Comparison of ENCODE assay signal across 16 cellular contexts in the genomic region with DNA sequence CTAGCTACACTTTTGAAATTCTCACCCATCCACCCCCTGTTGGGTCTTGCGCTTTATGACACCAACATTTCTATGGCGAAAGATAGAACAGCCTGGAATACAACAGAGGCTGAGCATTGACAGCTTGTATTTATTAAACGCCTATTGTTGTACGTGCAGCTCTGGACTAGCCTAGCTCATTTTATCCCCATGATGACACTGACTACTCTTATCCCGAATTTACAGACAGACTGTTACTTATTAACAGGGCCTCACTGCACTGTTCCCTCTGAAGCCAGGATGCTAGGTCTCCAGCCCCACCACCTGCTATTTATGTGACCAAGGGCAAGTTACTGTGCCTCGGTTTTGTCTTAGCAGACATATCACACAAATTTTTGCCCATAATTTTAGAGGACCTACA. TPM values are rescaled to one million over a fixed set of nuclear protein-coding genes. Genes with fewer than 3 reads are reported as not detected.
DNase-seq lines count a peak whose midpoint lies in the region; ATAC-seq, FAIRE-seq and TF ChIP-seq lines count a peak whose summit lies in the region.
"Had no signal": no experiment of that assay in that cellular context is flagged by ENCODE, and none has a peak within 500 bp of the region (broad histone marks: within the 10 kb centered on the region; RNA-seq: fewer than 3 reads in every experiment).

No MANE protein-coding gene starts in this region.

- no peaks in the 10 kb centered on the region for H3K9me1 ChIP-seq in K562 (ENCODE audit: control insufficient read depth, insufficient read depth, low read length)

- POLR2A ChIA-PET in K562 (lab: Yijun Ruan, JAX): interaction anchor here (0.6 to 2.2 kb wide), 4 partner anchors 11 to 109 kb away, joined by 3 to 9 read pairs (median 4); no protein-coding TSS in a partner anchor

- intact Hi-C loops in K562 (cut with micrococcal nuclease): no loop called here
- intact Hi-C loops in natural killer cell (cut with micrococcal nuclease): loop anchor here (5.0 kb wide), 2 partner anchors 90 to 185 kb away; partner anchors contain the start of genes LIAS, RPL9 and WDR19
- intact Hi-C loops in ovary (cut with DNase I): loop anchor here in 1 of 4 donors (5.0 kb wide), 1 partner anchor 185 kb away; the partner anchor contains the start of gene WDR19
- intact Hi-C loops in left ventricle myocardium inferior (cut with micrococcal nuclease): no loop called here

- DNase-seq in T-helper 1 cell (no peak), HFFc6 (no peak), K562 (ENCODE audit: extremely low read depth in 1 of 4, low spot score in 3 of 4) (no peak), natural killer cell (no peak), ovary (no peak), left ventricle myocardium inferior (no peak), ecto neural progenitor cell (ENCODE audit: low spot score) (no peak)
- DNase-seq: 8988T; activated CD4-positive, alpha-beta T cell treated with anti-CD3 and anti-CD28 coated beads for 1 hour; activated effector memory CD4-positive, alpha-beta T cell treated with Interleukin-2 at 50 U/mL for 16 hours; Calu3; NCI-H1417 treated with DMSO at 0.1 percent for 48 hours; NCI-H510A had no signal

- ATAC-seq in K562 (no peak), natural killer cell (no peak)

- H3K4me1 ChIP-seq in K562 (replicated peaks in 1 of 2; ENCODE audit: control insufficient read depth in 2 of 2, insufficient read depth in 2 of 2, low read length in 2 of 2) (peaks cover 3 to 9% of the 10 kb centered on the region in 2 experiments; a peak in 3 of 5 replicates), ovary (ENCODE audit: insufficient read depth) (peaks cover 1% of the 10 kb centered on the region), left ventricle myocardium inferior (peaks cover 33% of the 10 kb centered on the region)

- H3K27ac Mint-ChIP-seq in T-helper 1 cell treated with Interleukin-12 subunit alpha and Interleukin-12 subunit beta and Interleukin-4 antibody, amounts not matched to agents 30 μg/mL and 1 μg/mL, for 36 hours: peak overlapping the region; percentile 89
- H3K27ac Mint-ChIP-seq in HFFc6 (no peak overlapping the region), natural killer cell (peak overlapping the region; percentile 89 to 97)

- no peaks in the 10 kb centered on the region for H3K27me3 ChIP-seq in K562 (ENCODE audit: control insufficient read depth in 2 of 2, insufficient read depth in 2 of 2, low read length in 2 of 2)
- H3K27me3 ChIP-seq in ovary: no peaks in the 10 kb centered on the region
- no peaks in the 10 kb centered on the region for H3K27me3 ChIP-seq in left ventricle myocardium inferior (ENCODE audit: low read depth)
- H3K27me3 ChIP-seq: neutrophil had no signal

- no peaks in the 10 kb centered on the region for H3K36me3 ChIP-seq in K562 (ENCODE audit: control insufficient read depth, insufficient read depth, low read length)
- no peaks in the 10 kb centered on the region for H3K36me3 ChIP-seq in ovary
- no peaks in the 10 kb centered on the region for H3K36me3 ChIP-seq in left ventricle myocardium inferior
- H3K36me3 ChIP-seq: neutrophil had no signal

- peaks cover 3% of the 10 kb centered on the region; the same call in 1 of the 2 replicates for H3K9me3 ChIP-seq in K562 (replicated peaks; ENCODE audit: control insufficient read depth, insufficient read depth, low read depth, low read length)
- no peaks in the 10 kb centered on the region for H3K9me3 ChIP-seq in ovary
- H3K9me3 ChIP-seq in left ventricle myocardium inferior (replicated peaks): peaks cover 5% of the 10 kb centered on the region
- H3K9me3 ChIP-seq: neutrophil had no signal

- CTCF ChIA-PET in K562 (lab: Yijun Ruan, JAX; ENCODE audit: low intra/inter-chr PET ratio): no interaction called here

- TF ChIP-seq POLR2A in K562 (conservative IDR thresholded peaks at IDR 0.05) (no peak), ovary (IDR thresholded peaks at IDR 0.05) (no peak)

- TF ChIP-seq EP300 in K562 (IDR thresholded peaks at IDR 0.05; ENCODE audit: low read length) (no peak), ovary (IDR thresholded peaks at IDR 0.05) (no peak)

- H3K4me1 Mint-ChIP-seq in T-helper 1 cell treated with Interleukin-12 subunit alpha and Interleukin-12 subunit beta and Interleukin-4 antibody, amounts not matched to agents 30 μg/mL and 1 μg/mL, for 36 hours (ENCODE audit: low read depth): peaks cover 20% of the 10 kb centered on the region
- peaks cover 19% of the 10 kb centered on the region for H3K4me1 Mint-ChIP-seq in HFFc6 (ENCODE audit: low read depth)
- peaks cover 24 to 31% of the 10 kb centered on the region in 2 donors for H3K4me1 Mint-ChIP-seq in natural killer cell

- H3K4me3 Mint-ChIP-seq in T-helper 1 cell treated with Interleukin-12 subunit alpha and Interleukin-12 subunit beta and Interleukin-4 antibody, amounts not matched to agents 30 μg/mL and 1 μg/mL, for 36 hours: peak overlapping the region; percentile 55
- H3K4me3 Mint-ChIP-seq in HFFc6 (0 out of 2 replicates have a peak overlapping the region, but pooled peaks have one; percentile 96), natural killer cell (peak overlapping the region; percentile 93)

- no peaks in the 10 kb centered on the region for H4K20me1 ChIP-seq in K562 (replicated peaks; ENCODE audit: control insufficient read depth, insufficient read depth, low read length)

- peaks cover 19% of the 10 kb centered on the region for H3K9me3 Mint-ChIP-seq in T-helper 1 cell treated with Interleukin-12 subunit alpha and Interleukin-12 subunit beta and Interleukin-4 antibody, amounts not matched to agents 30 μg/mL and 1 μg/mL, for 36 hours
- H3K9me3 Mint-ChIP-seq in HFFc6 (peaks cover 17% of the 10 kb centered on the region), natural killer cell (no peaks in the 10 kb centered on the region)

- in situ Hi-C loops in K562 (cut with MboI): no loop called here

- H3K4me3 ChIP-seq in K562 (no peak overlapping the region), ovary (no peak overlapping the region), left ventricle myocardium inferior (no peak overlapping the region)

- TF ChIP-seq CTCF in HFFc6 (IDR thresholded peaks at IDR 0.05) (no peak), K562 (IDR thresholded peaks at IDR 0.05 in 2 of 3, conservative IDR thresholded peaks at IDR 0.05 in 1 of 3; ENCODE audit: insufficient read depth in 2 of 3, low read depth in 1 of 3, low read length in 3 of 3) (no peak), natural killer cell (IDR thresholded peaks at IDR 0.05) (no peak), ovary (IDR thresholded peaks at IDR 0.05) (no peak), left ventricle myocardium inferior (IDR thresholded peaks at IDR 0.05; ENCODE audit: borderline replicate concordance) (no peak)

- H3K27ac ChIP-seq in K562 (ENCODE audit: extremely low read depth, low read depth, low read length): no peak overlapping the region
- H3K27ac ChIP-seq in ovary: no peak overlapping the region
- H3K27ac ChIP-seq in left ventricle myocardium inferior (replicated peaks): no peak overlapping the region

- peaks cover 40% of the 10 kb centered on the region for H3K79me2 ChIP-seq in K562 (ENCODE audit: control insufficient read depth, insufficient read depth, low read length)

- no peak overlapping the region for H3K4me2 ChIP-seq in K562 (ENCODE audit: insufficient read depth, low read length)

- H3K27me3 Mint-ChIP-seq in T-helper 1 cell treated with Interleukin-12 subunit alpha and Interleukin-12 subunit beta and Interleukin-4 antibody, amounts not matched to agents 30 μg/mL and 1 μg/mL, for 36 hours (ENCODE audit: low read depth): no peaks in the 10 kb centered on the region
- H3K27me3 Mint-ChIP-seq in HFFc6 (ENCODE audit: insufficient read depth): peaks cover 11% of the 10 kb centered on the region
- H3K27me3 Mint-ChIP-seq in natural killer cell (ENCODE audit: low read depth in 2 of 2): no peaks in the 10 kb centered on the region

- H3K9ac ChIP-seq in K562 (ENCODE audit: insufficient read depth in 1 of 2, low read depth in 2 of 2, low read length in 2 of 2): no peak overlapping the region

- no peak overlapping the region for H2AFZ ChIP-seq in K562 (ENCODE audit: low read depth, low read length)

- no peak for TF ChIP-seq RAD21 in K562 (CRISPR knock-in tag; conservative IDR thresholded peaks at IDR 0.05 in 1 of 2, IDR thresholded peaks at IDR 0.05 in 1 of 2)

- peaks cover 15% of the 10 kb centered on the region for H3K36me3 Mint-ChIP-seq in T-helper 1 cell treated with Interleukin-12 subunit alpha and Interleukin-12 subunit beta and Interleukin-4 antibody, amounts not matched to agents 30 μg/mL and 1 μg/mL, for 36 hours (ENCODE audit: low read depth)
- H3K36me3 Mint-ChIP-seq in HFFc6 (ENCODE audit: low read depth) (peaks cover 16% of the 10 kb centered on the region), natural killer cell (no peaks in the 10 kb centered on the region)

- no peak for FAIRE-seq in K562 (lab: Jason Lieb, UNC)

- WGBS in K562 (ENCODE audit: insufficient coverage, low coverage, missing lambda C conversion rate): 67% methylated on average over 6 of the region's 6 CpGs
- WGBS in ovary, 3 donors: 90 to 91% (median 90%) methylated on average over 6 of the region's 6 CpGs

- TSS peak; percentile 79 for BruUV-seq in K562 (replicated peaks; lab: Mats Ljungman, UMichigan)

RNA-seq across cellular contexts. Expression of gene RFC1, which starts 1.0 kb away (rescaled TPM):
- 10 to 100 TPM; 35.1 to 42.7 (median 41.0) TPM for total RNA-seq in HFFc6 (2021; fragmentation: NEBNext Ultra II Directional; extraction: Animal tissue kit (Norgen Biotek cat#: 25700))
- total RNA-seq in K562 (2011; cell fraction: chromatin; rRNA removed; ENCODE audit: low replicate concordance): 21.2 and 91.2 TPM in 2 replicates
- 13.3 and 22.0 TPM in 2 replicates for total RNA-seq in K562 (2011; cell fraction: nucleolus; rRNA removed)
- total RNA-seq in K562 (2011; cell fraction: nucleoplasm; rRNA removed): 26.6 and 30.7 TPM in 2 replicates
- total RNA-seq in K562 (2014; rRNA removed): 50.9 and 76.3 TPM in 2 replicates
- total RNA-seq in K562 (2014; rRNA removed; fragmentation: Illumina TruSeq; extraction: Trizol): 70.1 and 81.9 TPM in 2 replicates
- total RNA-seq in K562 (2015; rRNA removed; fragmentation: Illumina TruSeq; extraction: Trizol): 71.2 and 72.5 TPM in 2 replicates
- 42.7 and 45.2 TPM in 2 replicates for total RNA-seq in K562 (2021)
- polyA plus RNA-seq in K562 (2011; rRNA removed): 16.8 and 27.7 TPM in 2 replicates
- polyA plus RNA-seq in K562 (2011; cell fraction: cytosol; rRNA removed): 12.6 and 17.7 TPM in 2 replicates
- polyA plus RNA-seq in K562 (2011; cell fraction: nucleus; rRNA removed): 19.6 and 27.8 TPM in 2 replicates
- polyA plus RNA-seq in K562 (2012): 37.2 and 40.9 TPM in 2 replicates
- polyA plus RNA-seq in K562 (2014; fragmentation: Illumina TruSeq; extraction: Trizol): 82.4 and 85.6 TPM in 2 replicates
- 10 to 100 TPM; 25.2 to 42.3 TPM for polyA plus RNA-seq in K562 (2014; fragmentation: Nextera tagmentation; extraction: Ambion mirVana)
- 38.8 and 41.3 TPM in 2 replicates for polyA plus RNA-seq in K562 (2014; rRNA removed)
- polyA minus RNA-seq in K562 (2011; rRNA and poly(A)+ RNA removed): 86.6 and 87.2 TPM in 2 replicates
- 29.2 and 41.1 TPM in 2 replicates for polyA minus RNA-seq in K562 (2011; cell fraction: cytosol; rRNA and poly(A)+ RNA removed)
- 18.3 and 34.5 TPM in 2 replicates for polyA minus RNA-seq in K562 (2011; cell fraction: nucleus; rRNA and poly(A)+ RNA removed)
- total RNA-seq in natural killer cell: 100 to 1,000 TPM in 1 of 3 donors, 10 to 100 TPM in 2; 74.6 to 103 (median 84.7) TPM
- total RNA-seq in ovary: 10 to 100 TPM; 27.4 to 54.1 (median 42.2) TPM
- 10 to 100 TPM; 27.5 to 44.8 TPM for polyA plus RNA-seq in ovary
- total RNA-seq in left ventricle myocardium inferior: 22.0 TPM

RNA-seq across cellular contexts. Expression of gene KLB, which starts 39.6 kb away (rescaled TPM):
- total RNA-seq in HFFc6 (2021; fragmentation: NEBNext Ultra II Directional; extraction: Animal tissue kit (Norgen Biotek cat#: 25700)): not detected
- total RNA-seq in K562 (2011; cell fraction: chromatin; rRNA removed; ENCODE audit: low replicate concordance): not detected in 2 replicates
- not detected in 2 replicates for total RNA-seq in K562 (2011; cell fraction: nucleolus; rRNA removed)
- total RNA-seq in K562 (2011; cell fraction: nucleoplasm; rRNA removed): not detected in 2 replicates
- total RNA-seq in K562 (2014; rRNA removed) (not detected in 2 replicates), K562 (2014; rRNA removed; fragmentation: Illumina TruSeq; extraction: Trizol) (not detected in 2 replicates), K562 (2015; rRNA removed; fragmentation: Illumina TruSeq; extraction: Trizol) (not detected in 2 replicates), K562 (2021) (0.04 TPM in 1 of 2 replicates, not detected in the other), natural killer cell (under 1 TPM; 0.07 to 0.16 (median 0.10) TPM), ovary (under 1 TPM in 2 of 7 donors, not detected in 5; under 0.01 to 0.08 TPM), left ventricle myocardium inferior (not detected)
- polyA plus RNA-seq in K562 (2011; rRNA removed) (not detected in 2 replicates), K562 (2014; fragmentation: Illumina TruSeq; extraction: Trizol) (not detected in 2 replicates), K562 (2014; fragmentation: Nextera tagmentation; extraction: Ambion mirVana) (under 1 TPM; 0.04 to 0.13 TPM), K562 (2014; rRNA removed) (not detected in 2 replicates), ovary (under 1 TPM; 0.01 to 0.07 TPM)
- polyA plus RNA-seq in K562 (2011; cell fraction: cytosol; rRNA removed): not detected in 2 replicates
- not detected in 2 replicates for polyA plus RNA-seq in K562 (2011; cell fraction: nucleus; rRNA removed)
- 0.04 and 0.05 TPM in 2 replicates for polyA plus RNA-seq in K562 (2012)
- not detected in 2 replicates for polyA minus RNA-seq in K562 (2011; rRNA and poly(A)+ RNA removed)
- not detected in 2 replicates for polyA minus RNA-seq in K562 (2011; cell fraction: cytosol; rRNA and poly(A)+ RNA removed)
- polyA minus RNA-seq in K562 (2011; cell fraction: nucleus; rRNA and poly(A)+ RNA removed): not detected in 2 replicates
- total RNA-seq: H4 had no signal
